9 cellular contexts compared by ENCODE assay signal in the genomic region with DNA sequence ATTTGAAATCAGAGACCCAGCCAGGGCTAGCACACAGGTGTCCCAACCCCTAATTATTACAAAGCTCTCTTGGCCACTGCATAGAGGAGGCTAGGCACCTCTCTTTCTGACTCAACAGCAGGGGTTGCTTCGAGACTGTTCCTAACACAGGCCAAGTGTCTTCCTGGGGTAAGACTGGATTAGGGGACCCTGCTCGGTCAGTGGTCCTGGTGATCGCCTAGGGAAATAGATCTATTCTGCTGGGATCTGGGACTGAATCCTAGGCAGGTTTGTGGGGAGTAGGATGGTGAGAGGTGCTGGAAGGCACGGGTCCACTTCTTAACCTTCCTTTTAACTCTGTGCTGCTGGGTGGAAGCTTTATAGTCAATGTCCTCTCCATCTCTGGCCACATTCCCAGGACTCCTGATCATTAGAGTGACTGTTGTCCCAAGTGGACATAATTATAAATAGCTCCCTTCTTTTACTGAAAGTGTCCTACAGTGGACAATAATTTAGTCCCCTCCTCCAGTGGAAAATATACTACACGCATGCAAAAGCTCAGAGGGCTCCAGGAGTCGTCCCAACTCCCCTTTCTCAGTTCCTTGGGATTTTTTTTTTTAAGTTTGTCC. TPM values are rescaled to one million over a fixed set of nuclear protein-coding genes. Genes with fewer than 3 reads are reported as not detected.
DNase-seq lines count a peak whose midpoint lies in the region; TF ChIP-seq lines count a peak whose summit lies in the region.
"Had no signal": no experiment of that assay in that cellular context is flagged by ENCODE, and none has a peak within 500 bp of the region (broad histone marks: within the 10 kb centered on the region; RNA-seq: fewer than 3 reads in every experiment).

No MANE protein-coding gene starts in this region.

- H3K4me3 ChIP-seq in adrenal gland (peak overlapping the region in 2 of 4 donors; percentile 32 to 89), suprapubic skin (peak overlapping the region; percentile 65)

- H3K9me3 ChIP-seq in adrenal gland (replicated peaks in 1 of 3), result no peaks in the 10 kb centered on the region
- H3K9me3 ChIP-seq in suprapubic skin, result no peaks in the 10 kb centered on the region
- H3K9me3 ChIP-seq: A549 had no signal

- H3K36me3 ChIP-seq in adrenal gland (replicated peaks in 1 of 2), result no peaks in the 10 kb centered on the region
- H3K36me3 ChIP-seq in suprapubic skin, result no peaks in the 10 kb centered on the region

- intact Hi-C loops in adrenal gland (cut with DNase I), result loop anchor here (10.0 kb wide), 2 partner anchors 241 to 851 kb away; no protein-coding TSS in a partner anchor

- H3K4me1 ChIP-seq in adrenal gland (replicated peaks in 1 of 2) (peaks cover 23 to 26% of the 10 kb centered on the region in 2 donors), suprapubic skin (peaks cover 48% of the 10 kb centered on the region)

- H3K27me3 ChIP-seq in adrenal gland, result no peaks in the 10 kb centered on the region
- H3K27me3 ChIP-seq in suprapubic skin, result peaks cover 7% of the 10 kb centered on the region

- TF ChIP-seq CTCF in adrenal gland (IDR thresholded peaks at IDR 0.05) (no peak), suprapubic skin (IDR thresholded peaks at IDR 0.05) (no peak)

- peak in 1 of 2 donors; percentile 16 for TF ChIP-seq POLR2A in adrenal gland (IDR thresholded peaks at IDR 0.05)
- no peak for TF ChIP-seq POLR2A in suprapubic skin (IDR thresholded peaks at IDR 0.05)

- 54 to 63% (median 58%) methylated on average over 6 of the region's 6 CpGs for WGBS in adrenal gland, 4 donors
- 74% methylated on average over 6 of the region's 6 CpGs for WGBS in suprapubic skin

- no peak for TF ChIP-seq EP300 in suprapubic skin (IDR thresholded peaks at IDR 0.05)

- DNase-seq in NCI-H510A treated with DMSO at 0.1 percent for 48 hours (lab: John Stamatoyannopoulos, UW) (peak; percentile 69), NCI-H510A (lab: John Stamatoyannopoulos, UW) (no peak), adrenal gland (peak in 1 of 7 donors; percentile 36), kidney tubule cell (ENCODE audit: low spot score) (peak; percentile 18), suprapubic skin (ENCODE audit: low spot score in 2 of 2) (no peak), DMS79 treated with DMSO at 0.1 percent for 48 hours (lab: John Stamatoyannopoulos, UW) (no peak), glomerular visceral epithelial cell (ENCODE audit: extremely low spot score) (no peak), NCI-H526 (lab: John Stamatoyannopoulos, UW) (no peak)

- H3K27ac ChIP-seq in adrenal gland (peak overlapping the region; percentile 91 to 98 (median 94)), suprapubic skin (peak overlapping the region; percentile 90)

RNA-seq across cellular contexts. Expression of a gene that starts 1.4 kb away (rescaled TPM):
- total RNA-seq in adrenal gland, result 100 to 1,000 TPM in 5 of 8 donors, 10 to 100 TPM in 3; 35.5 to 263 (median 112) TPM
- 100 to 1,000 TPM in 2 of 3 donors, 10 to 100 TPM in 1; 37.9 to 130 (median 117) TPM for polyA plus RNA-seq in adrenal gland
- 10 to 100 TPM; 29.7 to 61.3 (median 40.6) TPM for total RNA-seq in suprapubic skin

Comparison
In these comparisons a context has a peak if more than half of its experiments do, and no peak if none do; other contexts are left out.
1. DNase-seq: peak in NCI-H510A treated with DMSO at 0.1 percent for 48 hours (single experiment) and kidney tubule cell (single experiment); none in NCI-H510A (single experiment), suprapubic skin (0 of 2), DMS79 treated with DMSO at 0.1 percent for 48 hours (single experiment), glomerular visceral epithelial cell (single experiment) and NCI-H526 (0 of 2).